Comparison of ENCODE assay signal across 8 cellular contexts in the genomic region with DNA sequence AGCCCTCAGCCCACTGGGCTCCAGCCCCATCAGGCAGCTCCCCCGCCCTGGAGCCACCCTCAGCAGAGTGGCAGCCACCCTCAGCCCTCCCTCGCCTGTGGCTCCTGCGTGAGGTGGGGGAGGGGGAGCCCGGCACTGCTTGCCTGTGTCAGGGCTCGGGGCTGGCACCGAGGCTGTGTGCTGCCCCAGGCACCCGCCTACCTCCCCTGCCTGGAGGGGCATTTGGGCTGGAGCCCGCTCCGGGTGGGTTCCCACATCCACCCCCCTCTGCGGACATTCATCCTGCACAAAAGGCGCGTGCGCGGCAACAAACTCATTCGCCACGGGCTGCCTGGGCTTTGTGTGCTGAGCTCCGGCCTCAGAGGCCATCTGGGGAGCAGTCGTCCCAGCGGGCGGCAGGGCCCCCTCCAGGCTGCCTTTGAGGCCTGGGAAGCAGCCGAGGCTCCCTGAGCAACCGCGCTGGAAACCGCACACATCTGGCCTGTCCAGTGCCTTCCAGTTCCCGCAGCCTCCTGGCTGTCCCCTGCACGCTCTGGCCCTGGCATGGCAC. TPM values are rescaled to one million over a fixed set of nuclear protein-coding genes. Genes with fewer than 3 reads are reported as not detected.
DNase-seq lines count a peak whose midpoint lies in the region; ATAC-seq and TF ChIP-seq lines count a peak whose summit lies in the region.

No MANE protein-coding gene starts in this region.

- no peaks in the 10 kb centered on the region for H3K36me3 Mint-ChIP-seq in activated T-cell treated with anti-CD3 and anti-CD28 coated beads, Interleukin-2, amount 50 U/mL, for 24 hours (ENCODE audit: low read depth)

- H3K27ac Mint-ChIP-seq in activated T-cell treated with anti-CD3 and anti-CD28 coated beads, Interleukin-2, amount 50 U/mL, for 24 hours, result no peak overlapping the region

- peaks cover 4 to 36% of the 10 kb centered on the region in 2 experiments for H3K27me3 ChIP-seq in mesenchymal stem cell (ENCODE audit: control insufficient read depth in 1 of 2, insufficient read depth in 1 of 2, low read length in 2 of 2)

- TF ChIP-seq CTCF in GM12865 (IDR thresholded peaks at IDR 0.05; ENCODE audit: insufficient read depth, low read depth, low read length, missing control alignments), result no peak

- WGBS in mesenchymal stem cell, result 41% methylated on average over 26 of the region's 26 CpGs

- H3K9me3 ChIP-seq in mesenchymal stem cell (ENCODE audit: control insufficient read depth, low read length), result no peaks in the 10 kb centered on the region

- no peak overlapping the region for H3K4me3 ChIP-seq in GM12865 (ENCODE audit: low read depth, low read length)
- no peak overlapping the region for H3K4me3 ChIP-seq in mesenchymal stem cell (ENCODE audit: insufficient read depth in 1 of 2, low read depth in 1 of 2, low read length in 2 of 2)

- no peak overlapping the region for H3K4ac ChIP-seq in mesenchymal stem cell (ENCODE audit: low read depth in 1 of 2, low read length in 2 of 2)

- no peak for ATAC-seq in GM19035 (IDR thresholded peaks at IDR 0.05; ENCODE audit: unreplicated experiment)
- no peak for ATAC-seq in HG03565 (IDR thresholded peaks at IDR 0.05; ENCODE audit: unreplicated experiment)

- no peak overlapping the region for H2BK12ac ChIP-seq in mesenchymal stem cell (ENCODE audit: low read length in 2 of 2)

- no peak overlapping the region for H3K4me3 Mint-ChIP-seq in activated T-cell treated with anti-CD3 and anti-CD28 coated beads, Interleukin-2, amount 50 U/mL, for 24 hours

- H3K14ac ChIP-seq in mesenchymal stem cell (ENCODE audit: low read length in 2 of 2), result no peak overlapping the region

- H3K79me1 ChIP-seq in mesenchymal stem cell (replicated peaks; ENCODE audit: low read length, poor library complexity, severe bottlenecking), result no peaks in the 10 kb centered on the region

- peak overlapping the region; percentile 9 for H3K4me2 ChIP-seq in mesenchymal stem cell (ENCODE audit: low read length, poor library complexity, severe bottlenecking)

- H3K9ac ChIP-seq in mesenchymal stem cell (ENCODE audit: low read length), result no peak overlapping the region

- no peak overlapping the region for H3K23ac ChIP-seq in mesenchymal stem cell (ENCODE audit: low read length in 2 of 2)

- H3K27me3 Mint-ChIP-seq in activated T-cell treated with anti-CD3 and anti-CD28 coated beads, Interleukin-2, amount 50 U/mL, for 24 hours, result peaks cover 2% of the 10 kb centered on the region

- peak overlapping the region; percentile 16 for H4K8ac ChIP-seq in mesenchymal stem cell (ENCODE audit: low read length)

- no peak overlapping the region for H2BK5ac ChIP-seq in mesenchymal stem cell (ENCODE audit: low read depth, low read length, poor library complexity, severe bottlenecking)

- H3K27ac ChIP-seq in mesenchymal stem cell (ENCODE audit: low read length, poor library complexity, severe bottlenecking), result no peak overlapping the region

- no peaks in the 10 kb centered on the region for H3K9me3 Mint-ChIP-seq in activated T-cell treated with anti-CD3 and anti-CD28 coated beads, Interleukin-2, amount 50 U/mL, for 24 hours

- no peaks in the 10 kb centered on the region for H3K36me3 ChIP-seq in mesenchymal stem cell (ENCODE audit: control insufficient read depth in 1 of 2, insufficient read depth in 2 of 2, low read depth in 1 of 2, low read length in 2 of 2)

- H2AK5ac ChIP-seq in mesenchymal stem cell (ENCODE audit: low read length, severe bottlenecking), result no peak overlapping the region

- DNase-seq in NCI-H1417 (lab: John Stamatoyannopoulos, UW) (peak; percentile 29 to 85 (median 84)), NCI-H1417 treated with DMSO at 0.1 percent for 48 hours (lab: John Stamatoyannopoulos, UW) (no peak), GM12865 (ENCODE audit: low read depth) (peak; percentile 18), mesenchymal stem cell (peak; percentile 60), NCI-H1105 (lab: John Stamatoyannopoulos, UW) (no peak)
- DNase-seq in activated T-cell treated with anti-CD3 and anti-CD28 coated beads, Interleukin-2, amount 50 U/mL, for 24 hours, result peak; percentile 55

- peak overlapping the region; percentile 19 for H2AFZ ChIP-seq in mesenchymal stem cell (ENCODE audit: low read depth, low read length)

- H2BK15ac ChIP-seq in mesenchymal stem cell (ENCODE audit: low read depth, poor library complexity, severe bottlenecking), result no peak overlapping the region

- H3K4me1 Mint-ChIP-seq in activated T-cell treated with anti-CD3 and anti-CD28 coated beads, Interleukin-2, amount 50 U/mL, for 24 hours (ENCODE audit: low read depth), result peaks cover 26% of the 10 kb centered on the region

- peak overlapping the region; percentile 30 for H4K91ac ChIP-seq in mesenchymal stem cell (ENCODE audit: low read length)

- peak overlapping the region in 1 of 2 experiments; percentile 0 for H3K18ac ChIP-seq in mesenchymal stem cell (ENCODE audit: low read depth in 1 of 2, low read length in 2 of 2)

- H3K4me1 ChIP-seq in mesenchymal stem cell (ENCODE audit: control insufficient read depth, insufficient read depth, low read depth, low read length), result peaks cover 63% of the 10 kb centered on the region

- no peak overlapping the region for H2BK120ac ChIP-seq in mesenchymal stem cell (ENCODE audit: low read depth, low read length)

RNA-seq across cellular contexts. Expression of gene TNFRSF14, which starts 12.6 kb away (rescaled TPM):
- polyA plus RNA-seq in mesenchymal stem cell (2013, experiment 1 of 2), result 0.73 TPM
- 0.89 TPM for polyA plus RNA-seq in mesenchymal stem cell (2013, experiment 2 of 2)

RNA-seq across cellular contexts. Expression of gene HES5, which starts 13.6 kb away (rescaled TPM):
- polyA plus RNA-seq in mesenchymal stem cell (2013, experiment 1 of 2), result not detected
- not detected for polyA plus RNA-seq in mesenchymal stem cell (2013, experiment 2 of 2)

RNA-seq across cellular contexts. Expression of gene PANK4, which starts 17.2 kb away (rescaled TPM):
- 10.2 TPM for polyA plus RNA-seq in mesenchymal stem cell (2013, experiment 1 of 2)
- 9.9 TPM for polyA plus RNA-seq in mesenchymal stem cell (2013, experiment 2 of 2)

RNA-seq across cellular contexts. Expression of gene PRXL2B, which starts 43.0 kb away (rescaled TPM):
- polyA plus RNA-seq in mesenchymal stem cell (2013, experiment 1 of 2), result 17.2 TPM
- 17.2 TPM for polyA plus RNA-seq in mesenchymal stem cell (2013, experiment 2 of 2)

Comparison
In these comparisons a context has a peak if more than half of its experiments do, and no peak if none do; other contexts are left out.
1. DNase-seq: peak in NCI-H1417 (3 of 3), GM12865 (single experiment), activated T-cell treated with anti-CD3 and anti-CD28 coated beads, Interleukin-2, amount 50 U/mL, for 24 hours (single experiment) and mesenchymal stem cell (single experiment); none in NCI-H1417 treated with DMSO at 0.1 percent for 48 hours (single experiment) and NCI-H1105 (single experiment).